Comparison of ENCODE assay signal across 14 cellular contexts in genomic region chr5:3118321-3118720, GRCh38.
DNase-seq lines count a peak whose midpoint lies in the region; ATAC-seq lines count a peak whose summit lies in the region.
"Had no signal": no experiment of that assay in that cellular context is flagged by ENCODE, and none has a peak within 500 bp of the region (broad histone marks: within the 10 kb centered on the region; RNA-seq: fewer than 3 reads in every experiment).

No MANE protein-coding gene starts in this region.

- H3K9ac ChIP-seq in iPS-20b (ENCODE audit: low read depth, low read length), result peak overlapping the region; percentile 31

- H3K36me3 ChIP-seq in H7 (replicated peaks; ENCODE audit: control insufficient read depth, insufficient read depth, low read length), result no peaks in the 10 kb centered on the region
- no peaks in the 10 kb centered on the region for H3K36me3 ChIP-seq in iPS-20b (ENCODE audit: insufficient read depth, low read depth, low read length)

- H3K4me3 ChIP-seq in H7 (ENCODE audit: insufficient read depth, low read depth, low read length) (no peak overlapping the region), iPS-20b (ENCODE audit: low read length) (peak overlapping the region; percentile 46; the same call in 1 of the 2 replicates)

- H3K27me3 ChIP-seq in H7 (ENCODE audit: control insufficient read depth, insufficient read depth, low read length), result peaks cover 61% of the 10 kb centered on the region
- peaks cover 73% of the 10 kb centered on the region; the same call in 1 of the 2 replicates for H3K27me3 ChIP-seq in iPS-20b (ENCODE audit: insufficient read depth, low read length)

- peaks cover 74% of the 10 kb centered on the region for H3K4me1 ChIP-seq in iPS-20b (ENCODE audit: insufficient read depth, low read length)

- peak overlapping the region; percentile 43 for H3K27ac ChIP-seq in iPS-20b (ENCODE audit: low read length)

- no peak for ATAC-seq in HG03108 (IDR thresholded peaks at IDR 0.05; ENCODE audit: unreplicated experiment)
- ATAC-seq in GM19351 (IDR thresholded peaks at IDR 0.05; ENCODE audit: unreplicated experiment), result no peak

- DNase-seq in H7 (peak; percentile 79), NCI-H82 treated with DMSO at 0.1 percent for 48 hours (lab: John Stamatoyannopoulos, UW; ENCODE audit: unreplicated experiment) (peak; percentile 29), retina (peak; percentile 70), cerebellum (ENCODE audit: low spot score) (no peak)
- DNase-seq: AML-193, DMS79, GDM1, KG1, NCI-H1092, NCI-H446 treated with DMSO at 0.1 percent for 48 hours, SHP77 had no signal

- no peaks in the 10 kb centered on the region for H3K9me3 ChIP-seq in iPS-20b (ENCODE audit: insufficient read depth, low read depth, low read length)
